Comparison of ENCODE assay signal across 9 cellular contexts in genomic region chr12:110565919-110566871, GRCh38. TPM values are rescaled to one million over a fixed set of nuclear protein-coding genes. Genes with fewer than 3 reads are reported as not detected.
A peak's percentile ranks its signal among the peaks of the same experiment; 100 is the strongest.
DNase-seq lines count a peak whose midpoint lies in the region; ATAC-seq and TF ChIP-seq lines count a peak whose summit lies in the region.
"Had no signal": no experiment of that assay in that cellular context is flagged by ENCODE, and none has a peak within 500 bp of the region (broad histone marks: within the 10 kb centered on the region; RNA-seq: fewer than 3 reads in every experiment).

No MANE protein-coding gene starts in this region.

- H3K27ac Mint-ChIP-seq in CD4-positive, alpha-beta memory T cell, result peak overlapping the region; percentile 37 to 86 (median 68)
- H3K27ac Mint-ChIP-seq in naive B cell, result peak overlapping the region; percentile 49 to 97 (median 82)

- no peak overlapping the region for H3K27ac ChIP-seq in CD4-positive, alpha-beta memory T cell (ENCODE audit: low read depth, low read length)
- peak overlapping the region; percentile 33 for H3K27ac ChIP-seq in brain microvascular endothelial cell

- H3K4me1 ChIP-seq in CD4-positive, alpha-beta memory T cell (ENCODE audit: insufficient read depth, low read length), result peaks cover 56% of the 10 kb centered on the region

- H3K9me3 Mint-ChIP-seq in CD4-positive, alpha-beta memory T cell, result peaks cover 0 to 15% (median 9%) of the 10 kb centered on the region in 8 donors
- peaks cover 0 to 16% (median 8%) of the 10 kb centered on the region in 7 donors for H3K9me3 Mint-ChIP-seq in naive B cell

- H3K4me1 Mint-ChIP-seq in CD4-positive, alpha-beta memory T cell, result peaks cover 39 to 74% (median 51%) of the 10 kb centered on the region in 4 donors
- H3K4me1 Mint-ChIP-seq in naive B cell, result peaks cover 30 to 75% (median 64%) of the 10 kb centered on the region in 3 donors

- H3K27me3 Mint-ChIP-seq in CD4-positive, alpha-beta memory T cell, result no peaks in the 10 kb centered on the region
- no peaks in the 10 kb centered on the region for H3K27me3 Mint-ChIP-seq in naive B cell

- intact Hi-C loops in CD4-positive, alpha-beta memory T cell (cut with micrococcal nuclease), result no loop called here

- no peak for TF ChIP-seq CTCF in brain microvascular endothelial cell (IDR thresholded peaks at IDR 0.05; ENCODE audit: low read depth, low read length, missing control alignments)

- no peaks in the 10 kb centered on the region for H3K27me3 ChIP-seq in CD4-positive, alpha-beta memory T cell (ENCODE audit: insufficient read depth, low read length)
- no peaks in the 10 kb centered on the region for H3K27me3 ChIP-seq in brain microvascular endothelial cell (replicated peaks)

- in situ Hi-C loops in brain microvascular endothelial cell (cut with HindIII; ENCODE audit: low pct_ligation_motif_present, low sequenced_read_pairs), result no loop called here

- ATAC-seq in naive B cell (ENCODE audit: low read depth in 2 of 2) (no peak), GM21390 (IDR thresholded peaks at IDR 0.05; ENCODE audit: unreplicated experiment) (no peak)

- H3K9me3 ChIP-seq in CD4-positive, alpha-beta memory T cell (ENCODE audit: control insufficient read depth in 1 of 2, low read length in 2 of 2), result no peaks in the 10 kb centered on the region

- no peak for DNase-seq in CD4-positive, alpha-beta memory T cell
- DNase-seq in brain microvascular endothelial cell (no peak), naive B cell (no peak), NCI-H128 (lab: John Stamatoyannopoulos, UW; ENCODE audit: unreplicated experiment) (no peak), T-helper 9 cell (no peak)
- no peak for DNase-seq in activated effector memory CD4-positive, alpha-beta T cell treated with anti-CD3 and anti-CD28 coated beads, Interleukin-2, amount 50 U/mL, for 16 hours
- DNase-seq: KBM-7 had no signal

- peak overlapping the region in 3 of 8 donors; percentile 25 to 57 (median 38) for H3K4me3 Mint-ChIP-seq in CD4-positive, alpha-beta memory T cell
- H3K4me3 Mint-ChIP-seq in naive B cell, result peak overlapping the region in 4 of 8 donors; percentile 1 to 70 (median 36)

- no peak overlapping the region for H3K4me3 ChIP-seq in CD4-positive, alpha-beta memory T cell (ENCODE audit: low read length in 2 of 2)
- no peak overlapping the region for H3K4me3 ChIP-seq in brain microvascular endothelial cell (ENCODE audit: low read depth, low read length)

- CTCF ChIA-PET in CD4-positive, alpha-beta memory T cell (lab: Charles Lee; ENCODE audit: partially characterized antibody), result interaction anchor here (0.7 to 10.2 kb wide), 6 partner anchors 10 to 321 kb away, joined by 3 to 102 read pairs (median 4); no protein-coding TSS in a partner anchor

- TF ChIP-seq EP300 in Ishikawa (IDR thresholded peaks at IDR 0.05; ENCODE audit: borderline replicate concordance), result peak; percentile 45; the same call in 1 of the 2 replicates

- peak; percentile 3; the same call in 1 of the 2 replicates for TF ChIP-seq RAD21 in Ishikawa (IDR thresholded peaks at IDR 0.05; ENCODE audit: low read depth)

- no peaks in the 10 kb centered on the region for H3K36me3 ChIP-seq in CD4-positive, alpha-beta memory T cell (ENCODE audit: insufficient read depth, low read length)
- H3K36me3 ChIP-seq in brain microvascular endothelial cell (replicated peaks), result no peaks in the 10 kb centered on the region

- POLR2A ChIA-PET in CD4-positive, alpha-beta memory T cell (lab: Charles Lee; ENCODE audit: partially characterized antibody), result interaction anchor here (0.8 to 1.9 kb wide), 7 partner anchors 11 to 116 kb away, joined by 3 to 8 read pairs (median 4); partner anchors contain the start of genes ARPC3, FAM216A and GPN3

- H3K36me3 Mint-ChIP-seq in CD4-positive, alpha-beta memory T cell, result peaks cover 6 to 14% of the 10 kb centered on the region in 2 donors
- peaks cover 7 to 8% of the 10 kb centered on the region in 2 donors for H3K36me3 Mint-ChIP-seq in naive B cell

TF ChIP-seq in Ishikawa, 13 proteins besides CTCF, POLR2A, EP300 and RAD21:
- no peak for TF ChIP-seq CEBPB (IDR thresholded peaks at IDR 0.05)
- TF ChIP-seq USF1 (IDR thresholded peaks at IDR 0.05), result no peak
- 0 out of 2 replicates have a peak, but pooled peaks have one; percentile 24 for TF ChIP-seq MAX (IDR thresholded peaks at IDR 0.05)
- no peak for TF ChIP-seq CREB1 (IDR thresholded peaks at IDR 0.05; ENCODE audit: low read depth)
- no peak for TF ChIP-seq YY1 (IDR thresholded peaks at IDR 0.05; ENCODE audit: low read depth)
- TF ChIP-seq NFIC (IDR thresholded peaks at IDR 0.05), result peak; percentile 84
- TF ChIP-seq EGR1 (IDR thresholded peaks at IDR 0.05), result no peak
- no peak for TF ChIP-seq TAF1 (IDR thresholded peaks at IDR 0.05; ENCODE audit: low read depth)
- TF ChIP-seq REST (IDR thresholded peaks at IDR 0.05; ENCODE audit: low read depth), result no peak
- TF ChIP-seq ZBTB7A (IDR thresholded peaks at IDR 0.05; ENCODE audit: low read depth), result no peak
- peak; percentile 34; the same call in 1 of the 2 replicates for TF ChIP-seq TCF12 (IDR thresholded peaks at IDR 0.05; ENCODE audit: low read depth)
- peak; percentile 55; the same call in 1 of the 2 replicates for TF ChIP-seq TEAD4 (IDR thresholded peaks at IDR 0.05)
- TF ChIP-seq FOXM1 (IDR thresholded peaks at IDR 0.05; ENCODE audit: borderline replicate concordance, low read depth), result no peak
TF ChIP-seq in Ishikawa: peak in this region for 4.

RNA-seq across cellular contexts. Expression of gene PPTC7, which starts 16.9 kb away (rescaled TPM):
- total RNA-seq in CD4-positive, alpha-beta memory T cell, result 10 to 100 TPM; 32.6 to 35.6 TPM
- 10 to 100 TPM in 1 of 2 donors, 1 to 10 TPM in 1; 4.7 to 12.6 TPM for polyA plus RNA-seq in CD4-positive, alpha-beta memory T cell
- polyA plus RNA-seq in naive B cell (ENCODE audit: low read depth in 6 of 6), result 10 to 100 TPM in 5 of 6 donors, 1 to 10 TPM in 1; 7.1 to 21.3 (median 15.9) TPM

RNA-seq across cellular contexts. Expression of gene TCTN1, which starts 47.7 kb away (rescaled TPM):
- total RNA-seq in CD4-positive, alpha-beta memory T cell, result 1 to 10 TPM; 5.8 to 7.7 TPM
- 1 to 10 TPM; 5.9 to 6.1 TPM for polyA plus RNA-seq in CD4-positive, alpha-beta memory T cell
- polyA plus RNA-seq in naive B cell (ENCODE audit: low read depth in 6 of 6), result 100 to 1,000 TPM in 1 of 6 donors, 10 to 100 TPM in 5; 52.8 to 109 (median 84.3) TPM

Comparison
In these comparisons a context has a peak if more than half of its experiments do, and no peak if none do; other contexts are left out.
1. RNA of gene TCTN1, which starts 47.7 kb away (polyA plus RNA-seq): 52.8 to 109 TPM in naive B cell; 5.9 to 6.1 TPM in CD4-positive, alpha-beta memory T cell; every median in the first group is over 4 times any median in the second.